Comparison of ENCODE assay signal across 1 cellular context in the genomic region with DNA sequence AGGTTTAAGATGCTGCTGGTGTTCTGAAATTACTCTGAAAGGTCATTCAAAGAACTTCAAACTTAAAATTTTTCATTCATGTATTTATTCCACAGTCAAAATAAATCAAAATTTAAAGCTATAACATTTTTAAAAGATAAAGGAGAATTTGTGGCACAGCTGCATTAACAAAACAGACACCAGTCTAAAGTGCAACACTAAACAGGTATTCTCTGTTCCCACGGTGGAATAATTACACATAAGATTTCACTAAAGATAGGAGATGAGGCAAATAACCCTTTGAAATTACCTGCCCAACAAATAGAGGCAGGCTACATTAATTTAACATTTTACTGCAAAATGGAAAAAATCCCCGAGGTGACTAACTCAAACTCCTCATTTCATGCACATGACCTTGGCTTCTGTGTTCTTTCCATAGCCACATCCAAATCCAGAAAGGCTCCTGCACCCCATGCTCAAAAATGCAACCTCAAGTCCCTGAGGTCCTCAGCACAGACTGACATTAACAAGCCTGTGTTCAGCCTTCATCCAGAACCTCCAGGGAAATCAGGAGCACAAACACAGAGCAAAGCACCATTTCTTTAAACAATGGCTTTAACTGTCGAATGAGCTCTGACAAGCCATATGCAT.
TF ChIP-seq lines count a peak whose summit lies in the region.

No MANE protein-coding gene starts in this region.

TF ChIP-seq in K562, 482 proteins besides CTCF, POLR2A, EP300 and RAD21:
- TF ChIP-seq, protein P1, sequence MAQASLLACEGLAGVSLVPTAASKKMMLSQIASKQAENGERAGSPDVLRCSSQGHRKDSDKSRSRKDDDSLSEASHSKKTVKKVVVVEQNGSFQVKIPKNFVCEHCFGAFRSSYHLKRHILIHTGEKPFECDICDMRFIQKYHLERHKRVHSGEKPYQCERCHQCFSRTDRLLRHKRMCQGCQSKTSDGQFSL (CRISPR knock-in tag; IDR thresholded peaks at IDR 0.05), result no peak
- TF ChIP-seq, protein P1 (tag; IDR thresholded peaks at IDR 0.05), result no peak
- no peak for TF ChIP-seq ZNF140 (CRISPR knock-in tag; IDR thresholded peaks at IDR 0.05)
- TF ChIP-seq NR1H2 (CRISPR knock-in tag; IDR thresholded peaks at IDR 0.05), result no peak
- TF ChIP-seq ZNF79 (CRISPR knock-in tag; IDR thresholded peaks at IDR 0.05; ENCODE audit: low read depth), result no peak
- TF ChIP-seq ESRRA (IDR thresholded peaks at IDR 0.05; ENCODE audit: borderline replicate concordance, low read depth), result no peak
- TF ChIP-seq CSDE1 (IDR thresholded peaks at IDR 0.05), result no peak
- TF ChIP-seq BRF1 (IDR thresholded peaks at IDR 0.05; ENCODE audit: borderline replicate concordance, extremely low read depth, insufficient read length), result no peak
- TF ChIP-seq, protein P2, sequence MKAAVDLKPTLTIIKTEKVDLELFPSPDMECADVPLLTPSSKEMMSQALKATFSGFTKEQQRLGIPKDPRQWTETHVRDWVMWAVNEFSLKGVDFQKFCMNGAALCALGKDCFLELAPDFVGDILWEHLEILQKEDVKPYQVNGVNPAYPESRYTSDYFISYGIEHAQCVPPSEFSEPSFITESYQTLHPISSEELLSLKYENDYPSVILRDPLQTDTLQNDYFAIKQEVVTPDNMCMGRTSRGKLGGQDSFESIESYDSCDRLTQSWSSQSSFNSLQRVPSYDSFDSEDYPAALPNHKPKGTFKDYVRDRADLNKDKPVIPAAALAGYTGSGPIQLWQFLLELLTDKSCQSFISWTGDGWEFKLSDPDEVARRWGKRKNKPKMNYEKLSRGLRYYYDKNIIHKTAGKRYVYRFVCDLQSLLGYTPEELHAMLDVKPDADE (conservative IDR thresholded peaks at IDR 0.05; ENCODE audit: control insufficient read depth, low read depth, low read length), result no peak
- TF ChIP-seq, protein P3, sequence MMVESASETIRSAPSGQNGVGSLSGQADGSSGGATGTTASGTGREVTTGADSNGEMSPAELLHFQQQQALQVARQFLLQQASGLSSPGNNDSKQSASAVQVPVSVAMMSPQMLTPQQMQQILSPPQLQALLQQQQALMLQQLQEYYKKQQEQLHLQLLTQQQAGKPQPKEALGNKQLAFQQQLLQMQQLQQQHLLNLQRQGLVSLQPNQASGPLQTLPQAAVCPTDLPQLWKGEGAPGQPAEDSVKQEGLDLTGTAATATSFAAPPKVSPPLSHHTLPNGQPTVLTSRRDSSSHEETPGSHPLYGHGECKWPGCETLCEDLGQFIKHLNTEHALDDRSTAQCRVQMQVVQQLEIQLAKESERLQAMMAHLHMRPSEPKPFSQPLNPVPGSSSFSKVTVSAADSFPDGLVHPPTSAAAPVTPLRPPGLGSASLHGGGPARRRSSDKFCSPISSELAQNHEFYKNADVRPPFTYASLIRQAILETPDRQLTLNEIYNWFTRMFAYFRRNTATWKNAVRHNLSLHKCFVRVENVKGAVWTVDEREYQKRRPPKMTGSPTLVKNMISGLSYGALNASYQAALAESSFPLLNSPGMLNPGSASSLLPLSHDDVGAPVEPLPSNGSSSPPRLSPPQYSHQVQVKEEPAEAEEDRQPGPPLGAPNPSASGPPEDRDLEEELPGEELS (CRISPR knock-in tag; IDR thresholded peaks at IDR 0.05; ENCODE audit: borderline replicate concordance), result no peak
- TF ChIP-seq U2AF1 (optimal IDR thresholded peaks at IDR 0.05; ENCODE audit: low read depth, low read length), result no peak
- no peak for TF ChIP-seq ZNF436 (CRISPR knock-in tag; IDR thresholded peaks at IDR 0.05)
- TF ChIP-seq HCFC1 (IDR thresholded peaks at IDR 0.05; ENCODE audit: low read depth, low read length), result no peak
- TF ChIP-seq, protein P4, sequence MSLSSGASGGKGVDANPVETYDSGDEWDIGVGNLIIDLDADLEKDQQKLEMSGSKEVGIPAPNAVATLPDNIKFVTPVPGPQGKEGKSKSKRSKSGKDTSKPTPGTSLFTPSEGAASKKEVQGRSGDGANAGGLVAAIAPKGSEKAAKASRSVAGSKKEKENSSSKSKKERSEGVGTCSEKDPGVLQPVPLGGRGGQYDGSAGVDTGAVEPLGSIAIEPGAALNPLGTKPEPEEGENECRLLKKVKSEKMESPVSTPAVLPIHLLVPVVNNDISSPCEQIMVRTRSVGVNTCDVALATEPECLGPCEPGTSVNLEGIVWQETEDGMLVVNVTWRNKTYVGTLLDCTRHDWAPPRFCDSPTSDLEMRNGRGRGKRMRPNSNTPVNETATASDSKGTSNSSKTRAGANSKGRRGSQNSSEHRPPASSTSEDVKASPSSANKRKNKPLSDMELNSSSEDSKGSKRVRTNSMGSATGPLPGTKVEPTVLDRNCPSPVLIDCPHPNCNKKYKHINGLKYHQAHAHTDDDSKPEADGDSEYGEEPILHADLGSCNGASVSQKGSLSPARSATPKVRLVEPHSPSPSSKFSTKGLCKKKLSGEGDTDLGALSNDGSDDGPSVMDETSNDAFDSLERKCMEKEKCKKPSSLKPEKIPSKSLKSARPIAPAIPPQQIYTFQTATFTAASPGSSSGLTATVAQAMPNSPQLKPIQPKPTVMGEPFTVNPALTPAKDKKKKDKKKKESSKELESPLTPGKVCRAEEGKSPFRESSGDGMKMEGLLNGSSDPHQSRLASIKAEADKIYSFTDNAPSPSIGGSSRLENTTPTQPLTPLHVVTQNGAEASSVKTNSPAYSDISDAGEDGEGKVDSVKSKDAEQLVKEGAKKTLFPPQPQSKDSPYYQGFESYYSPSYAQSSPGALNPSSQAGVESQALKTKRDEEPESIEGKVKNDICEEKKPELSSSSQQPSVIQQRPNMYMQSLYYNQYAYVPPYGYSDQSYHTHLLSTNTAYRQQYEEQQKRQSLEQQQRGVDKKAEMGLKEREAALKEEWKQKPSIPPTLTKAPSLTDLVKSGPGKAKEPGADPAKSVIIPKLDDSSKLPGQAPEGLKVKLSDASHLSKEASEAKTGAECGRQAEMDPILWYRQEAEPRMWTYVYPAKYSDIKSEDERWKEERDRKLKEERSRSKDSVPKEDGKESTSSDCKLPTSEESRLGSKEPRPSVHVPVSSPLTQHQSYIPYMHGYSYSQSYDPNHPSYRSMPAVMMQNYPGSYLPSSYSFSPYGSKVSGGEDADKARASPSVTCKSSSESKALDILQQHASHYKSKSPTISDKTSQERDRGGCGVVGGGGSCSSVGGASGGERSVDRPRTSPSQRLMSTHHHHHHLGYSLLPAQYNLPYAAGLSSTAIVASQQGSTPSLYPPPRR (CRISPR knock-in tag; IDR thresholded peaks at IDR 0.05; ENCODE audit: borderline replicate concordance), result no peak
- no peak for TF ChIP-seq ARID1B (IDR thresholded peaks at IDR 0.05)
